In genomic region chr9:7799234-7799933, GRCh38 we compare ENCODE assay signal across 1 cellular context.
TF ChIP-seq lines count a peak whose summit lies in the region.

A gene with protein sequence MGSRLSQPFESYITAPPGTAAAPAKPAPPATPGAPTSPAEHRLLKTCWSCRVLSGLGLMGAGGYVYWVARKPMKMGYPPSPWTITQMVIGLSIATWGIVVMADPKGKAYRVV (minus strand): TSS chr9:7799778. CDS start chr9:7799734, 44 bp downstream.

TF ChIP-seq in SK-N-SH, 30 proteins besides CTCF, POLR2A, EP300 and RAD21 (continued from another document):
- TF ChIP-seq, protein P1, sequence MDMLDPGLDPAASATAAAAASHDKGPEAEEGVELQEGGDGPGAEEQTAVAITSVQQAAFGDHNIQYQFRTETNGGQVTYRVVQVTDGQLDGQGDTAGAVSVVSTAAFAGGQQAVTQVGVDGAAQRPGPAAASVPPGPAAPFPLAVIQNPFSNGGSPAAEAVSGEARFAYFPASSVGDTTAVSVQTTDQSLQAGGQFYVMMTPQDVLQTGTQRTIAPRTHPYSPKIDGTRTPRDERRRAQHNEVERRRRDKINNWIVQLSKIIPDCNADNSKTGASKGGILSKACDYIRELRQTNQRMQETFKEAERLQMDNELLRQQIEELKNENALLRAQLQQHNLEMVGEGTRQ (IDR thresholded peaks at IDR 0.05; ENCODE audit: borderline replicate concordance, low read depth, low read length): no peak
- TF ChIP-seq GABPA (IDR thresholded peaks at IDR 0.05; ENCODE audit: low read depth) (peak; percentile 86), SIN3A (IDR thresholded peaks at IDR 0.05; ENCODE audit: borderline replicate concordance, low read depth, low read length) (no peak)
